ENCODE assay signal across 8 cellular contexts in the genomic region with DNA sequence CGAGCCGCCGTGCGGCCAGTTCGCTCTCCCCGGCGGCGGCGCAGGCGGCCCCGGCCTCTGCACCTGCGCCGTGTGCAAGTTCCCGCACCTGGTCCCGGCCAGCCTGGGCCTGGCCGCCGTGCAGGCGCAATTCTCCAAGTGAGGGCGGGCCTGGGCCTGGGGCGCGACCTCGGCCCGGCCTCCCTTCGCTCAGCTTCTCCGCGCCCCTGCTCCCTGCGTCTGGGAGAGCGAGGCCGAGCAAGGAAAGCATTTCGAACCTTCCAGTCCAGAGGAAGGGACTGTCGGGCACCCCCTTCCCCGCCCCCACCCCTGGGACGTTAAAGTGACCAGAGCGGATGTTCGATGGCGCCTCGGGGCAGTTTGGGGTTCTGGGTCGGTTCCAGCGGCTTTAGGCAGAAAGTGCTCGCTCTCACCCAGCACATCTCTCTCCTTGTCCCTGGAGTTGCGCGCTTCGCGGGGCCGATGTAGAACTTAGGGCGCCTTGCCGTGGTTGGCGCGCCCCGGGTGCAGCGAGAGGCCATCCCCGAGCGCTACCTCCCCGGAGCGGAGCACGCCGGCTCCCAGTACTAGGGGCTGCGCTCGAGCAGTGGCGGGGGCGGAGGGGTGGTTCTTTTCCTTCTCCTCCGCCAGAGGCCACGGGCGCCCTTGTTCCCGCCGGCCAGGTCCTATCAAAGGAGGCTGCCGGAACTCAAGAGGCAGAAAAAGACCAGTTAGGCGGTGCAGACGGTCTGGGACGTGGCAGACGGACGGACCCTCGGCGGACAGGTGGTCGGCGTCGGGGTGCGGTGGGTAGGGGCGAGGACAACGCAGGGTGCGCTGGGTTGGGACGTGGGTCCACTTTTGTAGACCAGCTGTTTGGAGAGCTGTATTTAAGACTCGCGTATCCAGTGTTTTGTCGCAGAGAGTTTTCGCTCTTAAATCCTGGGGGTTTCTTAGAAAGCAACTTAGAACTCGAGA. TPM values are rescaled to one million over a fixed set of nuclear protein-coding genes. Genes with fewer than 3 reads are reported as not detected.
A peak's percentile ranks its signal among the peaks of the same experiment; 100 is the strongest.
DNase-seq lines count a peak whose midpoint lies in the region; ATAC-seq, FAIRE-seq and TF ChIP-seq lines count a peak whose summit lies in the region.

No MANE protein-coding gene starts in this region.

- H3K4me1 Mint-ChIP-seq in mesothelial cell of epicardium, result peaks cover 32% of the 10 kb centered on the region

- FAIRE-seq in HTR-8/SVneo (lab: Jason Lieb, UNC), result no peak

- H3K27me3 ChIP-seq in aorta (ENCODE audit: control insufficient read depth in 1 of 2, insufficient read depth in 2 of 2, low read length in 1 of 2), result peaks cover 3 to 4% of the 10 kb centered on the region in 2 donors

- TF ChIP-seq CTCF in NB4 (IDR thresholded peaks at IDR 0.05; ENCODE audit: low read depth, low read length) (no peak), mesothelial cell of epicardium (IDR thresholded peaks at IDR 0.05; ENCODE audit: unreplicated experiment) (no peak)

- H3K9me3 ChIP-seq in aorta (ENCODE audit: control insufficient read depth, low read length), result peaks cover 2% of the 10 kb centered on the region

- intact Hi-C loops in aorta (cut with DNase I), result no loop called here

- peak overlapping the region; percentile 75 for H3K27ac ChIP-seq in cingulate gyrus (ENCODE audit: low read depth, low read length)
- no peak overlapping the region for H3K27ac ChIP-seq in aorta (ENCODE audit: low read depth in 1 of 2, low read length in 2 of 2)

- no peaks in the 10 kb centered on the region for H3K9me3 Mint-ChIP-seq in mesothelial cell of epicardium

- H3K4me1 ChIP-seq in aorta (ENCODE audit: control insufficient read depth in 1 of 2, insufficient read depth in 2 of 2, low read length in 2 of 2), result no peaks in the 10 kb centered on the region

- WGBS in aorta, 2 donors, result 2% methylated on average over 75 to 87 of the region's 87 CpGs

- peak overlapping the region; percentile 94 for H3K4me3 ChIP-seq in NB4 (ENCODE audit: low read depth, low read length)
- peak overlapping the region in 1 of 2 donors; percentile 32 for H3K4me3 ChIP-seq in aorta (ENCODE audit: low read length in 2 of 2)

- no peak for TF ChIP-seq POLR2A in NB4 (IDR thresholded peaks at IDR 0.05; ENCODE audit: extremely low read depth, insufficient read length)

- peaks cover 91% of the 10 kb centered on the region for H3K27me3 Mint-ChIP-seq in mesothelial cell of epicardium (ENCODE audit: low read depth)

- ATAC-seq in aorta (ENCODE audit: low FRiP score), result no peak

- peak overlapping the region; percentile 54 for H3K4me3 Mint-ChIP-seq in mesothelial cell of epicardium

- H3K36me3 Mint-ChIP-seq in mesothelial cell of epicardium, result no peaks in the 10 kb centered on the region

- DNase-seq in GM03348 (ENCODE audit: low spot score), result peak; percentile 14
- DNase-seq in NB4 (ENCODE audit: low read depth), result peak; percentile 73
- DNase-seq in mesothelial cell of epicardium (ENCODE audit: low spot score in 2 of 2, unreplicated experiment in 2 of 2), result peak in 1 of 2 experiments; percentile 51
- DNase-seq in pons (ENCODE audit: low spot score), result no peak
- no peak for DNase-seq in HTR-8/SVneo (ENCODE audit: insufficient read length, low spot score)
- DNase-seq in middle frontal gyrus (ENCODE audit: extremely low spot score, low spot score), result no peak
- DNase-seq in aorta, result no peak

- H3K27ac Mint-ChIP-seq in mesothelial cell of epicardium, result no peak overlapping the region

- no peaks in the 10 kb centered on the region for H3K36me3 ChIP-seq in aorta (ENCODE audit: control insufficient read depth in 1 of 2, insufficient read depth in 2 of 2, low read length in 1 of 2)

RNA-seq across cellular contexts. Expression of a gene that starts 1.3 kb away (rescaled TPM):
- total RNA-seq in mesothelial cell of epicardium (not detected in 3 replicates), aorta (not detected)
- polyA plus RNA-seq in aorta, result not detected

RNA-seq across cellular contexts. Expression of a gene that starts 45.5 kb away (rescaled TPM):
- 0.20 to 0.38 TPM (median 0.35 TPM) in 3 replicates for total RNA-seq in mesothelial cell of epicardium
- total RNA-seq in aorta, result not detected
- not detected for polyA plus RNA-seq in aorta

Comparison
In these comparisons a context has a peak if more than half of its experiments do, and no peak if none do; other contexts are left out.
1. DNase-seq: peak in GM03348 (single experiment) and NB4 (single experiment); none in pons (single experiment), HTR-8/SVneo (single experiment), middle frontal gyrus (single experiment) and aorta (0 of 2).